ENCODE assay signal across 8 cellular contexts in genomic region chr11:121589946-121590537, GRCh38.
DNase-seq lines count a peak whose midpoint lies in the region; ATAC-seq, FAIRE-seq and TF ChIP-seq lines count a peak whose summit lies in the region.

No MANE protein-coding gene starts in this region.

- H3K27ac ChIP-seq in breast epithelium = no peak overlapping the region

- H3K27me3 ChIP-seq in breast epithelium = no peaks in the 10 kb centered on the region

- no peaks in the 10 kb centered on the region for H3K4me1 ChIP-seq in breast epithelium

- TF ChIP-seq CTCF in foreskin fibroblast (IDR thresholded peaks at IDR 0.05; ENCODE audit: low read depth, low read length) = no peak
- no peak for TF ChIP-seq CTCF in breast epithelium (IDR thresholded peaks at IDR 0.05)

- ATAC-seq in GM18505 (IDR thresholded peaks at IDR 0.05; ENCODE audit: unreplicated experiment) = peak; percentile 70
- ATAC-seq in GM21526 (IDR thresholded peaks at IDR 0.05; ENCODE audit: low FRiP score, unreplicated experiment) = peak; percentile 82
- ATAC-seq in HG03575 (IDR thresholded peaks at IDR 0.05; ENCODE audit: extremely low read depth, insufficient number of reproducible peaks, low FRiP score, unreplicated experiment) = peak; percentile 53

- DNase-seq in germinal center (ENCODE audit: low spot score) (peak; percentile 81), foreskin fibroblast (no peak), breast epithelium (ENCODE audit: low spot score in 2 of 2) (no peak), NCI-H1436 treated with DMSO at 0.1 percent for 48 hours (lab: John Stamatoyannopoulos, UW) (no peak), H54 (ENCODE audit: insufficient read length, low spot score) (no peak)

- H3K4me3 ChIP-seq in foreskin fibroblast (ENCODE audit: low read depth in 1 of 2, low read length in 2 of 2) (no peak overlapping the region), breast epithelium (no peak overlapping the region)

- no peak for FAIRE-seq in H54 (lab: Jason Lieb, UNC)

- H3K9me3 ChIP-seq in breast epithelium = no peaks in the 10 kb centered on the region

- intact Hi-C loops in breast epithelium (cut with DNase I; ENCODE audit: low total_unique reads) = loop anchor here (10.0 kb wide), 1 partner anchor 255 kb away; no protein-coding TSS in a partner anchor

- H3K36me3 ChIP-seq in breast epithelium = no peaks in the 10 kb centered on the region

- TF ChIP-seq POLR2A in GM18505 (IDR thresholded peaks at IDR 0.05; ENCODE audit: borderline replicate concordance, extremely low read depth, insufficient read depth, insufficient read length) (peak; percentile 49), breast epithelium (IDR thresholded peaks at IDR 0.05) (no peak), H54 (IDR thresholded peaks at IDR 0.05; ENCODE audit: low read depth, low read length) (no peak)
